In genomic region chr2:157628532-157629415, GRCh38 we compare ENCODE assay signal across 8 cellular contexts. TPM values are rescaled to one million over a fixed set of nuclear protein-coding genes. Genes with fewer than 3 reads are reported as not detected.
DNase-seq lines count a peak whose midpoint lies in the region; ATAC-seq and TF ChIP-seq lines count a peak whose summit lies in the region.

Gene ACVR1C (minus strand): TSS chr2:157628864. CDS start chr2:157628644, 220 bp downstream.

- no peaks in the 10 kb centered on the region for H3K9me3 ChIP-seq in mucosa of stomach (ENCODE audit: control insufficient read depth, low read length)

- ATAC-seq in GM19351 (IDR thresholded peaks at IDR 0.05; ENCODE audit: unreplicated experiment) (peak; percentile 85), HG03460 (IDR thresholded peaks at IDR 0.05; ENCODE audit: unreplicated experiment) (peak; percentile 82), esophagus mucosa (peak; percentile 95)
- peak; percentile 88 to 89 for ATAC-seq in activated T-cell treated with anti-CD3 and anti-CD28 coated beads, Interleukin-2, amount 50 U/mL, for 4 hours

- H3K4me1 Mint-ChIP-seq in CD14-positive monocyte: peaks cover 17% of the 10 kb centered on the region
- peaks cover 35% of the 10 kb centered on the region for H3K4me1 Mint-ChIP-seq in activated T-cell treated with anti-CD3 and anti-CD28 coated beads, Interleukin-2, amount 50 U/mL, for 4 hours (ENCODE audit: low read depth)

- H3K27me3 Mint-ChIP-seq in CD14-positive monocyte (ENCODE audit: low read depth in 3 of 3): peaks cover 23 to 30% (median 25%) of the 10 kb centered on the region in 3 donors
- no peaks in the 10 kb centered on the region for H3K27me3 Mint-ChIP-seq in activated T-cell treated with anti-CD3 and anti-CD28 coated beads, Interleukin-2, amount 50 U/mL, for 4 hours (ENCODE audit: low read depth)

- peak within 1 kb of the TSS; percentile 80 for H3K4me3 ChIP-seq in mucosa of stomach (ENCODE audit: low read length)

- no peak for DNase-seq in CD14-positive monocyte (ENCODE audit: low spot score)
- peak; percentile 57 for DNase-seq in NOMO-1 treated with DMSO at 0.1 percent for 48 hours (lab: John Stamatoyannopoulos, UW; ENCODE audit: unreplicated experiment)
- peak; percentile 50 for DNase-seq in activated T-cell treated with anti-CD3 and anti-CD28 coated beads, Interleukin-2, amount 50 U/mL, for 4 hours
- DNase-seq in stimulated activated CD8-positive, alpha-beta memory T cell treated with anti-CD3 and anti-CD28 coated beads, Interleukin-7, amount 100 ng/mL, for 24 hours (ENCODE audit: low read depth): peak; percentile 19

- H3K27me3 ChIP-seq in mucosa of stomach (ENCODE audit: control insufficient read depth, insufficient read depth, low read length): no peaks in the 10 kb centered on the region

- peak within 1 kb of the TSS; percentile 64 for H3K9ac ChIP-seq in mucosa of stomach (ENCODE audit: low read length)

- H3K4me1 ChIP-seq in mucosa of stomach (ENCODE audit: control insufficient read depth, insufficient read depth, low read length): no peaks in the 10 kb centered on the region

- peak; percentile 62 for TF ChIP-seq CTCF in CD14-positive monocyte (IDR thresholded peaks at IDR 0.05)

- H3K36me3 Mint-ChIP-seq in CD14-positive monocyte: no peaks in the 10 kb centered on the region
- H3K36me3 Mint-ChIP-seq in activated T-cell treated with anti-CD3 and anti-CD28 coated beads, Interleukin-2, amount 50 U/mL, for 4 hours (ENCODE audit: insufficient read depth): no peaks in the 10 kb centered on the region

- intact Hi-C loops in CD14-positive monocyte (cut with micrococcal nuclease): no loop called here

- H3K36me3 ChIP-seq in mucosa of stomach (ENCODE audit: control insufficient read depth, insufficient read depth, low read length): no peaks in the 10 kb centered on the region

- H3K9me3 Mint-ChIP-seq in CD14-positive monocyte: peaks cover 0 to 8% (median 0%) of the 10 kb centered on the region in 7 donors
- H3K9me3 Mint-ChIP-seq in activated T-cell treated with anti-CD3 and anti-CD28 coated beads, Interleukin-2, amount 50 U/mL, for 4 hours: no peaks in the 10 kb centered on the region

- H3K27ac Mint-ChIP-seq in CD14-positive monocyte: no peak within 1 kb of the TSS

- H3K4me3 Mint-ChIP-seq in CD14-positive monocyte: peak within 1 kb of the TSS; percentile 79 to 92
- H3K4me3 Mint-ChIP-seq in activated T-cell treated with anti-CD3 and anti-CD28 coated beads, Interleukin-2, amount 50 U/mL, for 4 hours: peak within 1 kb of the TSS; percentile 83

RNA-seq across cellular contexts. Expression of gene ACVR1C, which starts in this region (rescaled TPM):
- polyA plus RNA-seq in CD14-positive monocyte: not detected
- total RNA-seq in activated T-cell treated with anti-CD3 and anti-CD28 coated beads, Interleukin-2, amount 50 U/mL, for 4 hours: under 1 TPM; 0.47 to 0.73 (median 0.49) TPM
- total RNA-seq in esophagus mucosa: 0.64 TPM

Comparison
In these comparisons a context has a peak if more than half of its experiments do, and no peak if none do; other contexts are left out.
1. Peak in DNase-seq and ATAC-seq in activated T-cell treated with anti-CD3 and anti-CD28 coated beads, Interleukin-2, amount 50 U/mL, for 4 hours; RNA of the gene not detected or under 1 TPM.
2. Peak in ATAC-seq in esophagus mucosa; RNA of the gene not detected or under 1 TPM.